9 cellular contexts compared by ENCODE assay signal in the genomic region with DNA sequence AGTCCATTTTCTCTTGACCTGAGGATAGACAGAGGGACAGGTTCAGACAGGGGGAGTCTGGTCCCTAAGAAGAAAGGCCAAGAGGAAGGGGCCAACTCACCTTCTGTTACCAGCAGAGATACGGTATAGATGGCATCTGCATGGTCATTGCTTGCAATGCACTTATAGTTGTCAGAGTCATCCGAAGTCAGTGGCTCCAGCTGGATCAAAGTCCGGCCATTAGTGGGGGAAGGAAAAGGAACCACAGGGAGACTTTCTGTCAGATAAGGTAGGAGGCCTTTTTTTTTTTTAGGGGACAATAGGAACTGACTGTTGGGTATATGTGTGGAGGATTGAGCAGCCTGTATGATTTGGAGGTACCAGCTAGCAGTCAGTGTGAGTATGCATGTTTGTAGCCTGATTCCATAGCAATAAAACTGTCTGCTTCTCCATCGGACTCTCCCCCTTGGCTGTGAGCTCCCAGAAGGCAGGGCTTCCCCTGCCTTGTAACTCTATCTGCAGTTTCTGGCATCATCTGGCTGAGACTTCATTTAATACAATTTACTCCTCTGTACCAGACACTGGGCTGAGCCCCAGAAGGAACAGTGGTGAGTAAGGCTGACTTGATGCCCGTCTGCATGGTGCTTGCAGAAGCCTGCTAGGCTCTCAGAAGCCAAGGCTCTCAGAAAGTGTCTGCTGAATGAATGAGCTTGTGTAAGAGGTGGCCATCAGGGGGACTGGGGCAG. TPM values are rescaled to one million over a fixed set of nuclear protein-coding genes. Genes with fewer than 3 reads are reported as not detected.
DNase-seq lines count a peak whose midpoint lies in the region; ATAC-seq, FAIRE-seq and TF ChIP-seq lines count a peak whose summit lies in the region.
"Had no signal": no experiment of that assay in that cellular context is flagged by ENCODE, and none has a peak within 500 bp of the region (broad histone marks: within the 10 kb centered on the region; RNA-seq: fewer than 3 reads in every experiment).

No MANE protein-coding gene starts in this region.

- H3K9me3 ChIP-seq in Caco-2 (no peaks in the 10 kb centered on the region), H1 (ENCODE audit: insufficient read depth in 2 of 2, low read depth in 1 of 2, low read length in 1 of 2) (no peaks in the 10 kb centered on the region), neuron (ENCODE audit: low read length) (peaks cover 2% of the 10 kb centered on the region)

- H2AFZ ChIP-seq in H1 (ENCODE audit: low read length) (peak overlapping the region; percentile 92), neuron (ENCODE audit: low read depth, low read length) (no peak overlapping the region)

- H3K14ac ChIP-seq in H1 (ENCODE audit: insufficient read length): no peak overlapping the region

- 88% methylated on average over 5 of the region's 5 CpGs; no CpG with 5 or more reads in 1 of the 2 experiments for WGBS in H1 (ENCODE audit: extremely low coverage in 1 of 2, insufficient coverage in 1 of 2, insufficient read length in 1 of 2, insufficient replicate concordance in 2 of 2, low coverage in 1 of 2, low lambda C conversion rate in 2 of 2, missing lambda C conversion rate in 1 of 2), 2 experiments

- H3K4me3 ChIP-seq in Caco-2 (ENCODE audit: low read depth, low read length) (no peak overlapping the region), H1 (ENCODE audit: extremely low read depth in 1 of 4, insufficient read depth in 2 of 4, low read depth in 3 of 4, low read length in 4 of 4) (peak overlapping the region in 2 of 4 experiments; percentile 78 to 86; a peak in 3 of 8 replicates), neuron (ENCODE audit: low read length) (peak overlapping the region; percentile 52)

- no peak for TF ChIP-seq CTCF in Caco-2 (IDR thresholded peaks at IDR 0.05; ENCODE audit: insufficient read depth in 1 of 2, low read depth in 1 of 2, low read length in 1 of 2, severe bottlenecking in 1 of 2, unreplicated experiment in 1 of 2)
- TF ChIP-seq CTCF in H1 (IDR thresholded peaks at IDR 0.05; ENCODE audit: control extremely low read depth in 1 of 3, insufficient read depth in 1 of 3, low read depth in 1 of 3, low read length in 3 of 3): no peak

- no peak overlapping the region for H2AK5ac ChIP-seq in H1 (ENCODE audit: low read depth, low read length)

- ATAC-seq in HG03280 (IDR thresholded peaks at IDR 0.05; ENCODE audit: unreplicated experiment): no peak

- H2BK20ac ChIP-seq in H1 (ENCODE audit: low read length): no peak overlapping the region

- H3K9ac ChIP-seq in H1 (replicated peaks in 1 of 4; ENCODE audit: extremely low read depth in 1 of 4, low read depth in 3 of 4, low read length in 3 of 4): peak overlapping the region in 1 of 4 experiments; percentile 68; a peak in 3 of 7 replicates

- no peak overlapping the region for H2BK12ac ChIP-seq in H1 (ENCODE audit: low read depth, low read length)

- no peak overlapping the region for H2BK5ac ChIP-seq in H1 (ENCODE audit: low read depth, low read length)

- H3K4ac ChIP-seq in H1 (replicated peaks; ENCODE audit: insufficient read length, low read depth, low read length): no peak overlapping the region

- 0 out of 2 replicates have a peak overlapping the region, but pooled peaks have one; percentile 76 for H4K8ac ChIP-seq in H1 (ENCODE audit: extremely low read depth, insufficient read depth, low read length)

- no peaks in the 10 kb centered on the region for H3K79me1 ChIP-seq in H1 (ENCODE audit: low read depth, low read length)

- no peaks in the 10 kb centered on the region for H3K36me3 Mint-ChIP-seq in Caco-2 (ENCODE audit: insufficient read depth, unreplicated experiment)

- H3K4me1 ChIP-seq in Caco-2 (peaks cover 6% of the 10 kb centered on the region; the same call in 1 of the 2 replicates), H1 (replicated peaks in 1 of 4; ENCODE audit: control insufficient read depth in 3 of 4, insufficient read depth in 4 of 4, low read length in 3 of 4) (peaks cover 0 to 5% (median 3%) of the 10 kb centered on the region in 4 experiments; a peak in 4 of 7 replicates), neuron (ENCODE audit: insufficient read depth, low read length) (peaks cover 13% of the 10 kb centered on the region)

- no peak for TF ChIP-seq EP300 in H1 (IDR thresholded peaks at IDR 0.05; ENCODE audit: borderline replicate concordance in 1 of 2, low read depth in 2 of 2, low read length in 2 of 2)

- no peak overlapping the region for H4K5ac ChIP-seq in H1 (ENCODE audit: insufficient read length, low read depth, low read length)

- FAIRE-seq in H1 (lab: Jason Lieb, UNC) (no peak), urothelium cell line (lab: Jason Lieb, UNC) (no peak)

- H2BK15ac ChIP-seq in H1 (ENCODE audit: low read length): no peak overlapping the region

- H3K23me2 ChIP-seq in H1 (ENCODE audit: low read depth, low read length): peaks cover 13% of the 10 kb centered on the region

- intact Hi-C loops in Caco-2 (cut with micrococcal nuclease; ENCODE audit: unreplicated experiment): no loop called here

- H3K36me3 ChIP-seq in Caco-2 (ENCODE audit: control insufficient read depth, insufficient read depth, low read length) (no peaks in the 10 kb centered on the region), H1 (ENCODE audit: control insufficient read depth in 2 of 4, insufficient read depth in 4 of 4, low read length in 3 of 4) (no peaks in the 10 kb centered on the region), neuron (ENCODE audit: insufficient read depth, low read length) (no peaks in the 10 kb centered on the region)

- no TSS peak for BruUV-seq in Caco-2 (replicated peaks; lab: Mats Ljungman, UMichigan)

- no peak overlapping the region for H3K27ac Mint-ChIP-seq in Caco-2 (ENCODE audit: unreplicated experiment)

- H3K18ac ChIP-seq in H1 (ENCODE audit: extremely low read depth, low read length): no peak overlapping the region

- peaks cover 6% of the 10 kb centered on the region for H3K27me3 Mint-ChIP-seq in Caco-2 (ENCODE audit: insufficient read depth, unreplicated experiment)

- DNase-seq in Caco-2: no peak
- peak; percentile 37 for DNase-seq in NCI-H2227 treated with DMSO at 0.1 percent for 48 hours (lab: John Stamatoyannopoulos, UW)
- DNase-seq in H1 (ENCODE audit: low read depth in 1 of 2, low spot score in 2 of 2): no peak
- DNase-seq in NCI-H226: no peak
- DNase-seq in DMS79 treated with DMSO at 0.1 percent for 48 hours (lab: John Stamatoyannopoulos, UW): no peak
- DNase-seq in urothelium cell line (ENCODE audit: low spot score): no peak

- CTCF ChIA-PET in Caco-2 (lab: Charles Lee): interaction anchor here (0.7 kb wide), 1 partner anchor 11 kb away, joined by 3 read pairs; no protein-coding TSS in a partner anchor
- CTCF ChIA-PET in H1 (lab: Charles Lee; ENCODE audit: partially characterized antibody): interaction anchor here (0.7 to 7.6 kb wide), 8 partner anchors 11 to 139 kb away, joined by 4 to 63 read pairs (median 8); no protein-coding TSS in a partner anchor

- peak overlapping the region; percentile 79 for H3K4me3 Mint-ChIP-seq in Caco-2 (ENCODE audit: unreplicated experiment)

- no peak for TF ChIP-seq RAD21 in H1 (IDR thresholded peaks at IDR 0.05 in 1 of 2, conservative IDR thresholded peaks at IDR 0.05 in 1 of 2; ENCODE audit: low read depth in 2 of 2, low read length in 2 of 2)

- no peak overlapping the region for H3K27ac ChIP-seq in H1 (ENCODE audit: low read depth, low read length)

- H3K23ac ChIP-seq in H1 (ENCODE audit: insufficient read length): no peak overlapping the region

- H3K4me2 ChIP-seq in H1 (ENCODE audit: insufficient read depth in 1 of 2, low read depth in 2 of 2, low read length in 2 of 2): peak overlapping the region; percentile 78 to 100

- H3K9me3 Mint-ChIP-seq in Caco-2 (ENCODE audit: unreplicated experiment): no peaks in the 10 kb centered on the region

- no peak overlapping the region for H2BK120ac ChIP-seq in H1 (replicated peaks; ENCODE audit: low read depth, low read length)

- no peaks in the 10 kb centered on the region for H3K79me2 ChIP-seq in H1 (ENCODE audit: control insufficient read depth in 1 of 2, insufficient read depth in 2 of 2, low read length in 2 of 2)

- POLR2A ChIA-PET in Caco-2 (lab: Charles Lee) (no interaction called here), H1 (lab: Charles Lee; ENCODE audit: partially characterized antibody) (interaction anchor here (0.8 to 2.6 kb wide), 4 partner anchors 9 to 194 kb away, joined by 3 to 10 read pairs (median 3); partner anchors contain the start of gene TSG101)

- TF ChIP-seq POLR2A in H1 (IDR thresholded peaks at IDR 0.05; ENCODE audit: control extremely low read depth in 1 of 2, low read depth in 2 of 2, low read length in 2 of 2): no peak

- no peaks in the 10 kb centered on the region for H4K20me1 ChIP-seq in H1 (replicated peaks in 1 of 2; ENCODE audit: control insufficient read depth in 1 of 2, insufficient read depth in 2 of 2, low read length in 2 of 2)

- H3K56ac ChIP-seq in H1 (replicated peaks; ENCODE audit: insufficient read length, low read depth, low read length): no peak overlapping the region

- peaks cover 9% of the 10 kb centered on the region for H3K4me1 Mint-ChIP-seq in Caco-2 (ENCODE audit: low read depth, unreplicated experiment)

- no peak overlapping the region for H4K91ac ChIP-seq in H1 (replicated peaks; ENCODE audit: insufficient read length, low read length)

- H3K27me3 ChIP-seq in Caco-2 (replicated peaks; ENCODE audit: control insufficient read depth, insufficient read depth, low read length): no peaks in the 10 kb centered on the region
- H3K27me3 ChIP-seq in H1 (replicated peaks in 1 of 4; ENCODE audit: control insufficient read depth in 3 of 4, extremely low read depth in 1 of 4, insufficient read depth in 3 of 4, low read length in 3 of 4): peaks cover 0 to 9% (median 4%) of the 10 kb centered on the region in 4 experiments; a peak in 2 of 7 replicates
- peaks cover 21% of the 10 kb centered on the region for H3K27me3 ChIP-seq in neuron (ENCODE audit: insufficient read depth, low read length)

RNA-seq across cellular contexts. Expression of gene IGSF22, which starts 5.7 kb away (rescaled TPM):
- not detected in 2 replicates for total RNA-seq in Caco-2 (2022)
- total RNA-seq in H1 (2021; fragmentation: NEBNext Ultra II Directional; extraction: Animal tissue kit (Norgen Biotek cat#: 25700)): not detected in 2 replicates
- 0.06 and 0.14 TPM in 2 replicates for polyA plus RNA-seq in H1 (2011; rRNA removed)
- polyA plus RNA-seq in H1 (2011; cell fraction: cytosol; rRNA removed): 0.09 TPM
- 0.24 TPM for polyA plus RNA-seq in H1 (2011; cell fraction: nucleus; rRNA removed)
- 0.05 to 0.61 TPM (median 0.11 TPM) in 3 of 4 replicates, not detected in the other for polyA plus RNA-seq in H1 (2012, experiment 1 of 2)
- 0.34 TPM for polyA plus RNA-seq in H1 (2012, experiment 2 of 2)
- 0.04 TPM for polyA plus RNA-seq in H1 (2013, experiment 1 of 2)
- 0.02 TPM for polyA plus RNA-seq in H1 (2013, experiment 2 of 2)
- 0.03 and 0.07 TPM in 2 replicates for polyA minus RNA-seq in H1 (2011; rRNA and poly(A)+ RNA removed)
- polyA minus RNA-seq in H1 (2011; cell fraction: cytosol; rRNA and poly(A)+ RNA removed): not detected
- 1.1 TPM for polyA minus RNA-seq in H1 (2011; cell fraction: nucleus; rRNA and poly(A)+ RNA removed)
- total RNA-seq: GM12878 had no signal

RNA-seq across cellular contexts. Expression of gene TMEM86A, which starts 21.7 kb away (rescaled TPM):
- 0.19 and 0.25 TPM in 2 replicates for total RNA-seq in Caco-2 (2022)
- 1.7 and 2.0 TPM in 2 replicates for total RNA-seq in H1 (2021; fragmentation: NEBNext Ultra II Directional; extraction: Animal tissue kit (Norgen Biotek cat#: 25700))
- 1.5 and 2.4 TPM in 2 replicates for polyA plus RNA-seq in H1 (2011; rRNA removed)
- polyA plus RNA-seq in H1 (2011; cell fraction: cytosol; rRNA removed): 2.1 TPM
- polyA plus RNA-seq in H1 (2011; cell fraction: nucleus; rRNA removed): 5.1 TPM
- polyA plus RNA-seq in H1 (2012, experiment 1 of 2): 1.4 to 2.6 TPM (median 1.7 TPM) in 4 replicates
- polyA plus RNA-seq in H1 (2012, experiment 2 of 2): 1.8 TPM
- 1.4 TPM for polyA plus RNA-seq in H1 (2013, experiment 1 of 2)
- polyA plus RNA-seq in H1 (2013, experiment 2 of 2): 1.6 TPM
- 1.8 and 4.3 TPM in 2 replicates for polyA minus RNA-seq in H1 (2011; rRNA and poly(A)+ RNA removed)
- 1.0 TPM for polyA minus RNA-seq in H1 (2011; cell fraction: cytosol; rRNA and poly(A)+ RNA removed)
- polyA minus RNA-seq in H1 (2011; cell fraction: nucleus; rRNA and poly(A)+ RNA removed): 7.3 TPM
